8 cellular contexts compared by ENCODE assay signal in the genomic region with DNA sequence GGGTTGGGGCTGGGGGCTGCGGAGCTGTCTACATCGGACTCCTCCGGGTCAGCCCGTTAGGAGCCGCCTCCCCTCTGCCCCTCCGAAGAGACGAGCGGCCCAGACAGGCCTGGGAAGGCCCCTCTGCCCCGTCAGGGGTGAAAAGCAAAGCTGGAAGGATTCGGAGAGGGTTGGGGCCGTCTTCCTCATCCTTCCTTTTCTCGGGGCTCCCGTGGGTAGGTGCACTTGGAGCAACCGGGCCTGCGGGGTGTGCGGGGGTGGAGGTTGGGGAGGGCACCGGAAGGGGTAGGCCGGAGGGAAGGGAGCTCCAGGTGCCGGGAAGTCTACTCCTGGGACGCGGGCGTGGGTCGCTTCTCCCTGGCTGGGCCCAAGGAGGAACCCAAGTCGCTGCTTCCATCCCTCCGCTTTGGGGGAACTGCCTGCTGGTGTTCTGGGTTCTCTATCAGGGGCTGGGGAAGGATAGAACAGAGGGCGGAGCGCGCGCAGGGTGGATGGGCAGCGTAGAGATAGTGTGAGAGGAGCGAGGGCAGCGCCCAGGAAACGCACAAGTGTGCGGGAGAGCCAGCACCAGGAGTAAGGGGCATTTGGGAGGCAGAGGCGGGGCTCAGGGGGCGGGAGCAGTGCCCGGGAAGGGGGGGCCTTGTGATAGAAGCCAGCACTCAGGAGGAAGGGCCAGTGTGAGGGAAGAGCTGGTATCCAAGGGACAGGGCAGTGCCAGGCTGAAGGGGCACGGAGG. TPM values are rescaled to one million over a fixed set of nuclear protein-coding genes. Genes with fewer than 3 reads are reported as not detected.
DNase-seq lines count a peak whose midpoint lies in the region; ATAC-seq, FAIRE-seq and TF ChIP-seq lines count a peak whose summit lies in the region.

No MANE protein-coding gene starts in this region.

- peaks cover 18% of the 10 kb centered on the region for H3K36me3 ChIP-seq in BE2C
- H3K36me3 ChIP-seq in KMS-11 (ENCODE audit: insufficient read depth): peaks cover 5% of the 10 kb centered on the region; the same call in 1 of the 2 replicates
- H3K36me3 ChIP-seq in SU-DHL-6 (ENCODE audit: low read length): peaks cover 11% of the 10 kb centered on the region; the same call in 1 of the 2 replicates
- peaks cover 0 to 5% of the 10 kb centered on the region in 2 experiments; a peak in 1 of 4 replicates for H3K36me3 ChIP-seq in GM12878 (ENCODE audit: control insufficient read depth in 2 of 2, insufficient read depth in 2 of 2, low read length in 1 of 2)
- peaks cover 17% of the 10 kb centered on the region for H3K36me3 ChIP-seq in iPS-15b (ENCODE audit: control insufficient read depth, insufficient read depth, low read length)
- peaks cover 5% of the 10 kb centered on the region for H3K36me3 ChIP-seq in skeletal muscle satellite cell (ENCODE audit: insufficient read depth, low read length)

- H3K9ac ChIP-seq in KMS-11: peak overlapping the region; percentile 49
- H3K9ac ChIP-seq in SU-DHL-6 (ENCODE audit: low read length): peak overlapping the region; percentile 75
- H3K9ac ChIP-seq in GM12878 (ENCODE audit: control insufficient read depth, insufficient read depth, low read length): peak overlapping the region; percentile 81
- H3K9ac ChIP-seq in iPS-15b (ENCODE audit: low read depth, low read length): peak overlapping the region; percentile 37
- peak overlapping the region; percentile 98 for H3K9ac ChIP-seq in skeletal muscle satellite cell (ENCODE audit: low read depth, low read length)

- no peaks in the 10 kb centered on the region for H3K27me3 ChIP-seq in BE2C
- H3K27me3 ChIP-seq in KMS-11 (ENCODE audit: insufficient read depth, low read depth): no peaks in the 10 kb centered on the region
- no peaks in the 10 kb centered on the region for H3K27me3 ChIP-seq in SU-DHL-6 (ENCODE audit: low read length)
- no peaks in the 10 kb centered on the region; a peak in 1 of 4 replicates for H3K27me3 ChIP-seq in GM12878 (replicated peaks in 1 of 2; ENCODE audit: control insufficient read depth in 2 of 2, insufficient read depth in 2 of 2, low read length in 1 of 2)
- H3K27me3 ChIP-seq in iPS-15b (ENCODE audit: control insufficient read depth, insufficient read depth, low read length): peaks cover 32% of the 10 kb centered on the region
- no peaks in the 10 kb centered on the region for H3K27me3 ChIP-seq in skeletal muscle satellite cell (ENCODE audit: control insufficient read depth, insufficient read depth, low read length)

- POLR2A ChIA-PET in GM12878 (lab: Charles Lee): interaction anchor here (0.5 to 1.0 kb wide), 7 partner anchors 8 to 175 kb away, joined by 3 to 4 read pairs (median 3); no protein-coding TSS in a partner anchor

- RAD21 ChIA-PET in GM12878 (lab: Charles Lee; ENCODE audit: unreplicated experiment): interaction anchor here (0.9 to 1.4 kb wide), 3 partner anchors 10 to 107 kb away, joined by 3 to 7 read pairs (median 3); no protein-coding TSS in a partner anchor

- H3K9me2 ChIP-seq in SU-DHL-6 (replicated peaks; ENCODE audit: insufficient read depth, low read length): no peaks in the 10 kb centered on the region

- WGBS in GM12878 (ENCODE audit: insufficient coverage, insufficient replicate concordance, low lambda C conversion rate, missing lambda C conversion rate): under 1% methylated on average over 37 of the region's 38 CpGs

- FAIRE-seq in GM12878 (lab: Jason Lieb, UNC): no peak

- peaks cover 19% of the 10 kb centered on the region for H3K79me2 ChIP-seq in KMS-11 (ENCODE audit: insufficient read depth, low read depth)
- peaks cover 20% of the 10 kb centered on the region for H3K79me2 ChIP-seq in SU-DHL-6 (ENCODE audit: insufficient read depth, low read length)
- peaks cover 20% of the 10 kb centered on the region for H3K79me2 ChIP-seq in GM12878 (ENCODE audit: control insufficient read depth, insufficient read depth, low read length)

- H3F3A ChIP-seq in SU-DHL-6 (ENCODE audit: insufficient read depth): no peaks in the 10 kb centered on the region

- TF ChIP-seq CTCF in BE2C (IDR thresholded peaks at IDR 0.05; ENCODE audit: low read depth, low read length): no peak
- no peak for TF ChIP-seq CTCF in KMS-11 (conservative IDR thresholded peaks at IDR 0.05; ENCODE audit: low read depth, low read length)
- TF ChIP-seq CTCF in SU-DHL-6 (IDR thresholded peaks at IDR 0.05; ENCODE audit: insufficient read depth, low read length, poor library complexity, severe bottlenecking): no peak
- no peak for TF ChIP-seq CTCF in GM12878 (IDR thresholded peaks at IDR 0.05 in 2 of 3, conservative IDR thresholded peaks at IDR 0.05 in 1 of 3; ENCODE audit: control insufficient read depth in 2 of 3, extremely low read depth in 1 of 3, insufficient read depth in 1 of 3, low read depth in 3 of 3, low read length in 3 of 3)

- TF ChIP-seq POLR2A in GM12878 (IDR thresholded peaks at IDR 0.05; ENCODE audit: low read depth, low read length): peak; percentile 40; the same call in 1 of the 2 replicates

- TF ChIP-seq RAD21 in GM12878 (IDR thresholded peaks at IDR 0.05; ENCODE audit: insufficient read depth, low read depth, low read length): no peak

- CTCF ChIA-PET in GM12878 (lab: Yijun Ruan, JAX): interaction anchor here (0.6 to 2.9 kb wide), 4 partner anchors 9 to 152 kb away, joined by 3 to 10 read pairs (median 4); no protein-coding TSS in a partner anchor

- H3K9me3 ChIP-seq in BE2C (no peaks in the 10 kb centered on the region), SU-DHL-6 (ENCODE audit: insufficient read depth, low read length) (no peaks in the 10 kb centered on the region), GM12878 (replicated peaks; ENCODE audit: control insufficient read depth, insufficient read depth, low read length) (no peaks in the 10 kb centered on the region), iPS-15b (ENCODE audit: control insufficient read depth, insufficient read depth, low read length) (no peaks in the 10 kb centered on the region), skeletal muscle satellite cell (replicated peaks; ENCODE audit: low read length) (no peaks in the 10 kb centered on the region)

- H3K27ac ChIP-seq in KMS-11 (peak overlapping the region; percentile 74), SU-DHL-6 (ENCODE audit: low read depth, low read length) (peak overlapping the region; percentile 83), GM12878 (ENCODE audit: control insufficient read depth, insufficient read depth) (peak overlapping the region; percentile 87)

- no TSS peak for BruUV-seq in GM12878 (replicated peaks; lab: Mats Ljungman, UMichigan)

- SMC1A ChIA-PET in GM12878 (lab: Charles Lee; ENCODE audit: uncharacterized antibody, unreplicated experiment): interaction anchor here (1.7 kb wide), 1 partner anchor 10 kb away, joined by 6 read pairs; no protein-coding TSS in a partner anchor

- H2AFZ ChIP-seq in KMS-11 (ENCODE audit: low read depth): peak overlapping the region; percentile 45
- peak overlapping the region; percentile 89 for H2AFZ ChIP-seq in SU-DHL-6 (ENCODE audit: low read depth, low read length, severe bottlenecking)
- H2AFZ ChIP-seq in GM12878 (ENCODE audit: control insufficient read depth, low read depth, low read length): peak overlapping the region; percentile 75

- H3K4me1 ChIP-seq in BE2C (no peaks in the 10 kb centered on the region), KMS-11 (ENCODE audit: low read depth, poor library complexity, severe bottlenecking) (peaks cover 14% of the 10 kb centered on the region), GM12878 (ENCODE audit: control insufficient read depth, insufficient read depth, low read length) (peaks cover 10% of the 10 kb centered on the region), iPS-15b (ENCODE audit: control insufficient read depth, insufficient read depth, low read length) (peaks cover 15% of the 10 kb centered on the region), skeletal muscle satellite cell (ENCODE audit: control insufficient read depth, insufficient read depth, low read length) (peaks cover 31% of the 10 kb centered on the region)

- intact Hi-C loops in GM12878 (cut with micrococcal nuclease; ENCODE audit: unreplicated experiment): loop anchor here (5.0 kb wide), 1 partner anchor 45 kb away; no protein-coding TSS in a partner anchor

- no peaks in the 10 kb centered on the region for H4K20me1 ChIP-seq in KMS-11 (ENCODE audit: insufficient read depth)
- H4K20me1 ChIP-seq in SU-DHL-6 (ENCODE audit: low read depth, low read length): no peaks in the 10 kb centered on the region; the same call in 1 of the 2 replicates
- H4K20me1 ChIP-seq in GM12878 (ENCODE audit: control insufficient read depth, insufficient read depth): no peaks in the 10 kb centered on the region

- H3K4me3 ChIP-seq in BE2C (ENCODE audit: low read depth, low read length): peak overlapping the region; percentile 86
- H3K4me3 ChIP-seq in KMS-11 (IDR thresholded peaks at IDR 0.05; ENCODE audit: insufficient read depth, low read depth, low read length): no peak overlapping the region
- H3K4me3 ChIP-seq in SU-DHL-6 (ENCODE audit: insufficient read depth, low read length, poor library complexity, severe bottlenecking): peak overlapping the region; percentile 71
- H3K4me3 ChIP-seq in GM12878: peak overlapping the region; percentile 67
- peak overlapping the region; percentile 95 for H3K4me3 ChIP-seq in iPS-15b (ENCODE audit: low read depth, low read length)
- peak overlapping the region; percentile 73 for H3K4me3 ChIP-seq in skeletal muscle satellite cell (ENCODE audit: low read length)

- peak; percentile 3 for ATAC-seq in GM19351 (IDR thresholded peaks at IDR 0.05; ENCODE audit: unreplicated experiment)
- peak; percentile 48 for ATAC-seq in GM12878

- H3K4me2 ChIP-seq in KMS-11 (peak overlapping the region; percentile 45), SU-DHL-6 (ENCODE audit: low read depth, low read length, poor library complexity, severe bottlenecking) (peak overlapping the region; percentile 85), GM12878 (ENCODE audit: control insufficient read depth, insufficient read depth) (peak overlapping the region; percentile 74), skeletal muscle satellite cell (ENCODE audit: low read length) (peak overlapping the region; percentile 81)

- TF ChIP-seq EP300 in GM12878 (IDR thresholded peaks at IDR 0.05; ENCODE audit: borderline replicate concordance in 1 of 2, control insufficient read depth in 1 of 2, low read depth in 2 of 2, low read length in 2 of 2): no peak

- in situ Hi-C loops in GM12878 (cut with MboI): no loop called here

- DNase-seq in BE2C (no peak), GM12878 (ENCODE audit: low read depth, low spot score) (no peak), NCI-H1048 (lab: John Stamatoyannopoulos, UW) (no peak)

RNA-seq across cellular contexts. Expression of a gene that starts 0.6 kb away (rescaled TPM):
- polyA plus RNA-seq in BE2C (2012; ENCODE audit: insufficient read depth, insufficient read length, low read depth): 242 TPM
- 75.3 and 82.0 TPM in 2 replicates for total RNA-seq in GM12878 (2013; cell fraction: nucleolus; rRNA removed)
- total RNA-seq in GM12878 (2014; rRNA removed): 101 and 110 TPM in 2 replicates
- 105 and 110 TPM in 2 replicates for total RNA-seq in GM12878 (2014; rRNA removed; fragmentation: Illumina TruSeq; extraction: Trizol)
- 74.2 and 81.1 TPM in 2 replicates for total RNA-seq in GM12878 (2021)
- polyA plus RNA-seq in GM12878 (2011; ENCODE audit: low read depth): 51.1 TPM
- polyA plus RNA-seq in GM12878 (2011; rRNA removed): 295 and 342 TPM in 2 replicates
- polyA plus RNA-seq in GM12878 (2011; cell fraction: cytosol; rRNA removed): 190 and 323 TPM in 2 replicates
- polyA plus RNA-seq in GM12878 (2011; cell fraction: nucleus; rRNA removed): 183 and 205 TPM in 2 replicates
- polyA plus RNA-seq in GM12878 (2012): 77.9 and 103 TPM in 2 replicates
- polyA plus RNA-seq in GM12878 (2014; fragmentation: Illumina TruSeq; extraction: Trizol): 112 and 141 TPM in 2 replicates
- 100 to 1,000 TPM; 356 to 357 TPM for polyA plus RNA-seq in GM12878 (2014; fragmentation: Nextera tagmentation; extraction: Ambion mirVana)
- 134 and 136 TPM in 2 replicates for polyA plus RNA-seq in GM12878 (2014; rRNA removed)
- 100 to 1,000 TPM; 146 TPM for polyA plus RNA-seq in GM12878 (2016; fragmentation: Nextera tagmentation; extraction: Ambion mirVana)
- 92.3 and 104 TPM in 2 replicates for polyA minus RNA-seq in GM12878 (2011; rRNA and poly(A)+ RNA removed)
- polyA minus RNA-seq in GM12878 (2011; cell fraction: cytosol; rRNA and poly(A)+ RNA removed): 37.6 and 38.4 TPM in 2 replicates
- polyA minus RNA-seq in GM12878 (2011; cell fraction: nucleus; rRNA and poly(A)+ RNA removed): 34.7 and 52.0 TPM in 2 replicates
- total RNA-seq in skeletal muscle satellite cell (2012; rRNA removed): 107 and 163 TPM in 2 replicates

RNA-seq across cellular contexts. Expression of a gene that starts 0.7 kb away (rescaled TPM):
- 12.2 TPM for polyA plus RNA-seq in BE2C (2012; ENCODE audit: insufficient read depth, insufficient read length, low read depth)
- total RNA-seq in GM12878 (2013; cell fraction: nucleolus; rRNA removed): 3.0 and 3.7 TPM in 2 replicates
- total RNA-seq in GM12878 (2014; rRNA removed) (1.4 and 1.5 TPM in 2 replicates), GM12878 (2014; rRNA removed; fragmentation: Illumina TruSeq; extraction: Trizol) (0.85 and 1.0 TPM in 2 replicates), GM12878 (2021) (1.7 and 2.6 TPM in 2 replicates)
- polyA plus RNA-seq in GM12878 (2011; ENCODE audit: low read depth): 0.60 TPM
- polyA plus RNA-seq in GM12878 (2011; rRNA removed) (0.22 and 0.80 TPM in 2 replicates), GM12878 (2014; fragmentation: Illumina TruSeq; extraction: Trizol) (0.89 and 1.1 TPM in 2 replicates), GM12878 (2014; fragmentation: Nextera tagmentation; extraction: Ambion mirVana) (under 1 TPM in 1 of 2 experiments, not detected in 1; 0.13 TPM), GM12878 (2014; rRNA removed) (2.4 and 2.5 TPM in 2 replicates), GM12878 (2016; fragmentation: Nextera tagmentation; extraction: Ambion mirVana) (under 1 TPM; 0.73 to 0.79 TPM)
- 0.39 and 0.79 TPM in 2 replicates for polyA plus RNA-seq in GM12878 (2011; cell fraction: cytosol; rRNA removed)
- polyA plus RNA-seq in GM12878 (2011; cell fraction: nucleus; rRNA removed): 6.9 and 9.4 TPM in 2 replicates
- 0.77 and 0.91 TPM in 2 replicates for polyA plus RNA-seq in GM12878 (2012)
- 1.0 and 1.9 TPM in 2 replicates for polyA minus RNA-seq in GM12878 (2011; rRNA and poly(A)+ RNA removed)
- 0.62 TPM in 1 of 2 replicates, not detected in the other for polyA minus RNA-seq in GM12878 (2011; cell fraction: cytosol; rRNA and poly(A)+ RNA removed)
- polyA minus RNA-seq in GM12878 (2011; cell fraction: nucleus; rRNA and poly(A)+ RNA removed): 4.8 and 9.9 TPM in 2 replicates
- total RNA-seq in skeletal muscle satellite cell (2012; rRNA removed): 4.4 and 5.3 TPM in 2 replicates

RNA-seq across cellular contexts. Expression of a gene that starts 15.9 kb away (rescaled TPM):
- polyA plus RNA-seq in BE2C (2012; ENCODE audit: insufficient read depth, insufficient read length, low read depth): not detected
- not detected in 2 replicates for total RNA-seq in GM12878 (2013; cell fraction: nucleolus; rRNA removed)
- total RNA-seq in GM12878 (2014; rRNA removed) (not detected in 2 replicates), GM12878 (2014; rRNA removed; fragmentation: Illumina TruSeq; extraction: Trizol) (not detected in 2 replicates), GM12878 (2021) (not detected in 2 replicates)
- not detected for polyA plus RNA-seq in GM12878 (2011; ENCODE audit: low read depth)
- polyA plus RNA-seq in GM12878 (2011; rRNA removed) (not detected in 2 replicates), GM12878 (2014; fragmentation: Illumina TruSeq; extraction: Trizol) (not detected in 2 replicates), GM12878 (2014; fragmentation: Nextera tagmentation; extraction: Ambion mirVana) (not detected), GM12878 (2014; rRNA removed) (not detected in 2 replicates), GM12878 (2016; fragmentation: Nextera tagmentation; extraction: Ambion mirVana) (not detected)
- polyA plus RNA-seq in GM12878 (2011; cell fraction: cytosol; rRNA removed): not detected in 2 replicates
- not detected in 2 replicates for polyA plus RNA-seq in GM12878 (2011; cell fraction: nucleus; rRNA removed)
- not detected in 2 replicates for polyA plus RNA-seq in GM12878 (2012)
- polyA minus RNA-seq in GM12878 (2011; rRNA and poly(A)+ RNA removed): not detected in 2 replicates
- polyA minus RNA-seq in GM12878 (2011; cell fraction: cytosol; rRNA and poly(A)+ RNA removed): not detected in 2 replicates
- polyA minus RNA-seq in GM12878 (2011; cell fraction: nucleus; rRNA and poly(A)+ RNA removed): not detected in 2 replicates
- total RNA-seq in skeletal muscle satellite cell (2012; rRNA removed): not detected in 2 replicates

RNA-seq across cellular contexts. Expression of a gene that starts 17.8 kb away (rescaled TPM):
- polyA plus RNA-seq in BE2C (2012; ENCODE audit: insufficient read depth, insufficient read length, low read depth): not detected
- 0.25 TPM in 1 of 2 replicates, not detected in the other for total RNA-seq in GM12878 (2013; cell fraction: nucleolus; rRNA removed)
- not detected in 2 replicates for total RNA-seq in GM12878 (2014; rRNA removed)
- total RNA-seq in GM12878 (2014; rRNA removed; fragmentation: Illumina TruSeq; extraction: Trizol): not detected in 2 replicates
- 0.32 TPM in 1 of 2 replicates, not detected in the other for total RNA-seq in GM12878 (2021)
- not detected for polyA plus RNA-seq in GM12878 (2011; ENCODE audit: low read depth)
- polyA plus RNA-seq in GM12878 (2011; rRNA removed): not detected in 2 replicates
- polyA plus RNA-seq in GM12878 (2011; cell fraction: cytosol; rRNA removed): 0.04 TPM in 1 of 2 replicates, not detected in the other
- polyA plus RNA-seq in GM12878 (2011; cell fraction: nucleus; rRNA removed): 0.07 and 0.16 TPM in 2 replicates
- not detected in 2 replicates for polyA plus RNA-seq in GM12878 (2012)
- not detected in 2 replicates for polyA plus RNA-seq in GM12878 (2014; fragmentation: Illumina TruSeq; extraction: Trizol)
- polyA plus RNA-seq in GM12878 (2014; fragmentation: Nextera tagmentation; extraction: Ambion mirVana): not detected
- polyA plus RNA-seq in GM12878 (2014; rRNA removed): not detected in 2 replicates
- not detected for polyA plus RNA-seq in GM12878 (2016; fragmentation: Nextera tagmentation; extraction: Ambion mirVana)
- polyA minus RNA-seq in GM12878 (2011; rRNA and poly(A)+ RNA removed): not detected in 2 replicates
- polyA minus RNA-seq in GM12878 (2011; cell fraction: cytosol; rRNA and poly(A)+ RNA removed): not detected in 2 replicates
- polyA minus RNA-seq in GM12878 (2011; cell fraction: nucleus; rRNA and poly(A)+ RNA removed): not detected in 2 replicates
- total RNA-seq in skeletal muscle satellite cell (2012; rRNA removed): 0.25 and 3.9 TPM in 2 replicates

RNA-seq across cellular contexts. Expression of a gene that starts 24.7 kb away (rescaled TPM):
- polyA plus RNA-seq in BE2C (2012; ENCODE audit: insufficient read depth, insufficient read length, low read depth): 36.2 TPM
- 11.0 and 11.8 TPM in 2 replicates for total RNA-seq in GM12878 (2013; cell fraction: nucleolus; rRNA removed)
- total RNA-seq in GM12878 (2014; rRNA removed) (4.0 and 4.5 TPM in 2 replicates), GM12878 (2014; rRNA removed; fragmentation: Illumina TruSeq; extraction: Trizol) (1.4 and 1.9 TPM in 2 replicates), GM12878 (2021) (3.0 and 5.0 TPM in 2 replicates)
- polyA plus RNA-seq in GM12878 (2011; ENCODE audit: low read depth): 1.5 TPM
- polyA plus RNA-seq in GM12878 (2011; rRNA removed) (0.17 and 0.42 TPM in 2 replicates), GM12878 (2014; fragmentation: Illumina TruSeq; extraction: Trizol) (0.74 and 1.4 TPM in 2 replicates), GM12878 (2014; fragmentation: Nextera tagmentation; extraction: Ambion mirVana) (under 1 TPM; 0.31 to 0.47 TPM), GM12878 (2014; rRNA removed) (4.5 and 5.1 TPM in 2 replicates), GM12878 (2016; fragmentation: Nextera tagmentation; extraction: Ambion mirVana) (1 to 10 TPM; 1.0 to 1.7 TPM)
- 0.45 and 0.77 TPM in 2 replicates for polyA plus RNA-seq in GM12878 (2011; cell fraction: cytosol; rRNA removed)
- 1.0 and 1.5 TPM in 2 replicates for polyA plus RNA-seq in GM12878 (2011; cell fraction: nucleus; rRNA removed)
- 2.1 and 3.3 TPM in 2 replicates for polyA plus RNA-seq in GM12878 (2012)
- polyA minus RNA-seq in GM12878 (2011; rRNA and poly(A)+ RNA removed): 0.15 and 0.72 TPM in 2 replicates
- polyA minus RNA-seq in GM12878 (2011; cell fraction: cytosol; rRNA and poly(A)+ RNA removed): not detected in 2 replicates
- 0.36 and 3.0 TPM in 2 replicates for polyA minus RNA-seq in GM12878 (2011; cell fraction: nucleus; rRNA and poly(A)+ RNA removed)
- 18.8 TPM in 2 replicates for total RNA-seq in skeletal muscle satellite cell (2012; rRNA removed)

Comparison
In these comparisons a context has a peak if more than half of its experiments do, and no peak if none do; other contexts are left out.
1. H3K9ac ChIP-seq: peak in every context shown above with its lines; median percentile 98 in skeletal muscle satellite cell; 81 in GM12878; 75 in SU-DHL-6; 49 in KMS-11; 37 in iPS-15b.